Comparison of ENCODE assay signal across 2 cellular contexts in genomic region chr17:28402844-28403243, GRCh38.
TF ChIP-seq lines count a peak whose summit lies in the region.

No MANE protein-coding gene starts in this region.

TF ChIP-seq in WTC11, 78 proteins besides CTCF, POLR2A, EP300 and RAD21:
- peak; percentile 10; the same call in 1 of the 2 replicates for TF ChIP-seq ZNF219 (CRISPR knock-in tag; IDR thresholded peaks at IDR 0.05; ENCODE audit: borderline replicate concordance)
- no peak for TF ChIP-seq CDX4 (CRISPR knock-in tag; IDR thresholded peaks at IDR 0.05; ENCODE audit: borderline replicate concordance)
- no peak for TF ChIP-seq NR3C1 (CRISPR knock-in tag; conservative IDR thresholded peaks at IDR 0.05; ENCODE audit: low read depth)
- TF ChIP-seq CBFB (CRISPR knock-in tag; IDR thresholded peaks at IDR 0.05; ENCODE audit: low read depth) = no peak
- TF ChIP-seq CREB1 (CRISPR knock-in tag; IDR thresholded peaks at IDR 0.05) = no peak
TF ChIP-seq in WTC11: peak in this region for 1.

TF ChIP-seq in H1, 55 proteins besides CTCF, POLR2A, EP300 and RAD21:
- TF ChIP-seq TAF1 (IDR thresholded peaks at IDR 0.05; ENCODE audit: low read depth, low read length) = no peak
- no peak for TF ChIP-seq RNF2 (IDR thresholded peaks at IDR 0.05; ENCODE audit: borderline replicate concordance, low read depth, low read length, missing control alignments, poor library complexity, severe bottlenecking)
- no peak for TF ChIP-seq KDM1A (IDR thresholded peaks at IDR 0.05; ENCODE audit: borderline replicate concordance, low read length)
- no peak for TF ChIP-seq ASH2L (IDR thresholded peaks at IDR 0.05; ENCODE audit: low read length)
- TF ChIP-seq CREB1 (IDR thresholded peaks at IDR 0.05) = no peak
- no peak for TF ChIP-seq JUND (IDR thresholded peaks at IDR 0.05; ENCODE audit: low read length)
- no peak for TF ChIP-seq SUZ12 (IDR thresholded peaks at IDR 0.05; ENCODE audit: low read length)
- TF ChIP-seq CHD2 (IDR thresholded peaks at IDR 0.05; ENCODE audit: low read length) = no peak
- no peak for TF ChIP-seq SP4 (IDR thresholded peaks at IDR 0.05; ENCODE audit: low read length)
- no peak for TF ChIP-seq CBX5 (IDR thresholded peaks at IDR 0.05; ENCODE audit: low read depth, low read length)
